13 cellular contexts compared by ENCODE assay signal in the genomic region with DNA sequence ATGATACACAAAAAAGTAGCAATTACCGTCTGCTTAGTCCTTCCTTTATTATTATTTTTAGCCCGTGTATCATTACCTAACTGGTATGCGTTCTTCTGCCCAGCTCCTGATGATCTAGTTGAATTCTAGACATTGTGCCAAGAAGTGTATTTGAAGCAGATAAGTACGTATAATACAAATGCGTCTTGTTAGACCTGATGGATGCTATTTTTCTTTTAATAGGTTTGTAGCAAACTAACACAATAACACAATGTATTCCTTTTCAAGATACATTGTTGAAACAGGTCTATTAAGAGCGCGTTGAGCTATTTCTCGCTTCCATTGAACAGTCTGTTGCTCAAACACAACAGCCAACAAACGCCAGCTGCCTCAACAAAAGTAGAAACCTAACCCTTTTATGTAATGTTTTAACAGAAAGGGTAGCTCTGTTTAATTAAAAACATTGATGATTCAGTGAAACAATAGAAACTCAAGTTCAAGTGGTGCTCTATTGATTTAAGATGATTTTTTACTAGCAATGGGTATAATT. TPM values are rescaled to one million over a fixed set of nuclear protein-coding genes. Genes with fewer than 3 reads are reported as not detected.
DNase-seq lines count a peak whose midpoint lies in the region; ATAC-seq and TF ChIP-seq lines count a peak whose summit lies in the region.
"Had no signal": no experiment of that assay in that cellular context is flagged by ENCODE, and none has a peak within 500 bp of the region (broad histone marks: within the 10 kb centered on the region; RNA-seq: fewer than 3 reads in every experiment).

No MANE protein-coding gene starts in this region.

- H2AFZ ChIP-seq in OCI-LY3 (ENCODE audit: low read depth, low read length) (no peak overlapping the region), SK-N-SH (ENCODE audit: low read depth) (no peak overlapping the region), smooth muscle cell (ENCODE audit: low read depth) (no peak overlapping the region)

- H4K20me1 ChIP-seq in OCI-LY3 (ENCODE audit: insufficient read depth, low read length) (no peaks in the 10 kb centered on the region), SK-N-SH (ENCODE audit: insufficient read depth) (no peaks in the 10 kb centered on the region), smooth muscle cell (ENCODE audit: low read depth) (peaks cover 7% of the 10 kb centered on the region)

- ATAC-seq in body of pancreas, result no peak

- TF ChIP-seq EP300 in SK-N-SH (IDR thresholded peaks at IDR 0.05; ENCODE audit: borderline replicate concordance in 1 of 2, low read depth in 1 of 2, low read length in 1 of 2), result no peak

- DNase-seq in A673 (ENCODE audit: low spot score) (peak; percentile 49), GM20000 (ENCODE audit: low spot score) (peak; percentile 15), SK-N-SH (no peak), body of pancreas (no peak), smooth muscle cell (lab: John Stamatoyannopoulos, UW; ENCODE audit: unreplicated experiment) (no peak)
- DNase-seq in activated CD8-positive, alpha-beta memory T cell treated with anti-CD3 and anti-CD28 coated beads for 24 hours, result no peak
- DNase-seq: hippocampal formation, midbrain had no signal

- H3K9ac ChIP-seq in OCI-LY3 (ENCODE audit: low read length) (no peak overlapping the region), SK-N-SH (no peak overlapping the region), smooth muscle cell (ENCODE audit: low read depth) (no peak overlapping the region)
- H3K9ac ChIP-seq: KMS-11 had no signal

- H3K4me2 ChIP-seq in OCI-LY3 (ENCODE audit: low read length) (peak overlapping the region; percentile 51), SK-N-SH (no peak overlapping the region), smooth muscle cell (no peak overlapping the region)
- H3K4me2 ChIP-seq: KMS-11 had no signal

- no peaks in the 10 kb centered on the region for H3K9me2 ChIP-seq in SK-N-SH

- H3F3A ChIP-seq in SK-N-SH (replicated peaks; ENCODE audit: insufficient read depth) (peaks cover 4% of the 10 kb centered on the region), smooth muscle cell (ENCODE audit: low read depth) (no peaks in the 10 kb centered on the region)

- intact Hi-C loops in A673 (cut with micrococcal nuclease; ENCODE audit: unreplicated experiment) (loop anchor here (10.0 kb wide), 1 partner anchor 89 kb away; a partner anchor contains a TSS), body of pancreas (cut with DNase I) (no loop called here)

- no peaks in the 10 kb centered on the region for H3K27me3 ChIP-seq in A673 (replicated peaks; ENCODE audit: insufficient read depth, low read depth, low read length, poor library complexity)
- H3K27me3 ChIP-seq in OCI-LY3 (ENCODE audit: low read depth, low read length), result peaks cover 33% of the 10 kb centered on the region
- H3K27me3 ChIP-seq in SK-N-SH (ENCODE audit: insufficient read depth), result peaks cover 90% of the 10 kb centered on the region
- H3K27me3 ChIP-seq in body of pancreas, result peaks cover 13 to 66% of the 10 kb centered on the region in 2 donors
- H3K27me3 ChIP-seq in smooth muscle cell (ENCODE audit: low read depth), result peaks cover 88% of the 10 kb centered on the region

- 18% methylated on average over 9 of the region's 9 CpGs for WGBS in SK-N-SH (ENCODE audit: low lambda C conversion rate)
- WGBS in body of pancreas, 2 donors, result 11 to 14% methylated on average over 9 of the region's 9 CpGs
- 17% methylated on average over 9 of the region's 9 CpGs for WGBS in smooth muscle cell (ENCODE audit: low lambda C conversion rate)

- H3K4me1 ChIP-seq in A673 (ENCODE audit: insufficient read depth, low read length, poor library complexity, severe bottlenecking) (peaks cover 46% of the 10 kb centered on the region), OCI-LY3 (ENCODE audit: low read length) (peaks cover 13% of the 10 kb centered on the region), SK-N-SH (ENCODE audit: control insufficient read depth in 1 of 2, insufficient read depth in 2 of 2, low read depth in 1 of 2, low read length in 1 of 2) (no peaks in the 10 kb centered on the region), body of pancreas (no peaks in the 10 kb centered on the region), smooth muscle cell (ENCODE audit: low read depth) (peaks cover 26% of the 10 kb centered on the region)

- BruUV-seq in A673 (replicated peaks; lab: Mats Ljungman, UMichigan), result no TSS peak

- CTCF ChIA-PET in A673 (lab: Charles Lee) (no interaction called here), SK-N-SH (lab: Yijun Ruan, JAX) (interaction anchor here (0.9 to 1.8 kb wide), 3 partner anchors 9 to 237 kb away, joined by 3 to 4 read pairs (median 3); no protein-coding TSS in a partner anchor)

- no peak for TF ChIP-seq POLR2A in body of pancreas (IDR thresholded peaks at IDR 0.05)

- H3K9me3 ChIP-seq in A673 (ENCODE audit: low read depth, low read length, poor library complexity, severe bottlenecking), result no peaks in the 10 kb centered on the region
- H3K9me3 ChIP-seq in OCI-LY3 (ENCODE audit: insufficient read depth, low read length), result no peaks in the 10 kb centered on the region
- H3K9me3 ChIP-seq in SK-N-SH, result no peaks in the 10 kb centered on the region
- H3K9me3 ChIP-seq in body of pancreas, result peaks cover 0 to 7% (median 2%) of the 10 kb centered on the region in 3 donors
- H3K9me3 ChIP-seq in smooth muscle cell (replicated peaks; ENCODE audit: low read depth), result no peaks in the 10 kb centered on the region

- H3K79me2 ChIP-seq in OCI-LY3 (ENCODE audit: low read length), result no peaks in the 10 kb centered on the region
- no peaks in the 10 kb centered on the region for H3K79me2 ChIP-seq in SK-N-SH (ENCODE audit: insufficient read depth)
- H3K79me2 ChIP-seq in smooth muscle cell (ENCODE audit: low read depth), result no peaks in the 10 kb centered on the region

- peak overlapping the region; percentile 48 for H3K4me3 ChIP-seq in A673 (ENCODE audit: low read depth, low read length, poor library complexity, severe bottlenecking)
- H3K4me3 ChIP-seq in OCI-LY3 (ENCODE audit: low read length), result peak overlapping the region; percentile 65
- H3K4me3 ChIP-seq in iPS-11a (ENCODE audit: low read depth, low read length), result peak overlapping the region; percentile 13
- H3K4me3 ChIP-seq in SK-N-SH (ENCODE audit: low read depth in 2 of 2, low read length in 1 of 2), result no peak overlapping the region
- no peak overlapping the region for H3K4me3 ChIP-seq in body of pancreas
- H3K4me3 ChIP-seq in smooth muscle cell, result no peak overlapping the region

- POLR2A ChIA-PET in A673 (lab: Charles Lee; ENCODE audit: low non-redundant PET) (interaction anchor here (0.7 kb wide), 1 partner anchor 36 kb away, joined by 4 read pairs; no protein-coding TSS in a partner anchor), SK-N-SH (lab: Yijun Ruan, JAX) (no interaction called here)

- no peaks in the 10 kb centered on the region for H3K36me3 ChIP-seq in A673 (ENCODE audit: insufficient read depth, low read length, poor library complexity, severe bottlenecking)
- H3K36me3 ChIP-seq in OCI-LY3 (replicated peaks; ENCODE audit: low read depth, low read length), result no peaks in the 10 kb centered on the region
- no peaks in the 10 kb centered on the region for H3K36me3 ChIP-seq in SK-N-SH (replicated peaks in 1 of 2; ENCODE audit: control insufficient read depth in 1 of 2, insufficient read depth in 2 of 2, low read length in 1 of 2)
- H3K36me3 ChIP-seq in body of pancreas (replicated peaks in 1 of 2; ENCODE audit: insufficient read depth in 1 of 2, low read depth in 2 of 2), result no peaks in the 10 kb centered on the region
- H3K36me3 ChIP-seq in smooth muscle cell (ENCODE audit: low read depth), result no peaks in the 10 kb centered on the region

- no peak for TF ChIP-seq RAD21 in SK-N-SH (IDR thresholded peaks at IDR 0.05; ENCODE audit: low read length)

- TF ChIP-seq CTCF in A673 (conservative IDR thresholded peaks at IDR 0.05; ENCODE audit: low read depth, low read length) (no peak), GM20000 (IDR thresholded peaks at IDR 0.05; ENCODE audit: extremely low read depth, missing control alignments) (no peak), OCI-LY3 (IDR thresholded peaks at IDR 0.05; ENCODE audit: low read depth, low read length) (no peak), SK-N-SH (IDR thresholded peaks at IDR 0.05) (no peak), body of pancreas (IDR thresholded peaks at IDR 0.05) (no peak), smooth muscle cell (IDR thresholded peaks at IDR 0.05; ENCODE audit: borderline replicate concordance, insufficient read depth, poor library complexity, severe bottlenecking) (no peak)

- H3K27ac ChIP-seq in A673 (ENCODE audit: low read depth, low read length, poor library complexity, severe bottlenecking) (peak overlapping the region; percentile 96), OCI-LY3 (ENCODE audit: low read length) (no peak overlapping the region), SK-N-SH (ENCODE audit: low read depth in 2 of 2, low read length in 1 of 2) (no peak overlapping the region), body of pancreas (no peak overlapping the region), smooth muscle cell (ENCODE audit: low read depth) (no peak overlapping the region)
- H3K27ac ChIP-seq: KMS-11 had no signal

TF ChIP-seq in SK-N-SH, 30 proteins besides CTCF, POLR2A, EP300 and RAD21 (continues in another document):
- TF ChIP-seq JUND (IDR thresholded peaks at IDR 0.05) (no peak), RFX5 (IDR thresholded peaks at IDR 0.05; ENCODE audit: low read length) (no peak)

RNA-seq across cellular contexts. Expression of a gene that starts 14.7 kb away (rescaled TPM):
- total RNA-seq in A673 (2021) (285 and 305 TPM in 2 replicates), body of pancreas (not detected), smooth muscle cell (not detected in 2 replicates)
- polyA plus RNA-seq in SK-N-SH (2012; rRNA removed) (not detected in 2 replicates), smooth muscle cell (not detected in 2 replicates)
- not detected in 2 replicates for polyA plus RNA-seq in SK-N-SH (2012; cell fraction: cytosol; rRNA removed)
- polyA plus RNA-seq in SK-N-SH (2012; cell fraction: nucleus; rRNA removed), result not detected in 2 replicates
- polyA plus RNA-seq: CD14-positive monocyte had no signal

RNA-seq across cellular contexts. Expression of a gene that starts 24.7 kb away (rescaled TPM):
- total RNA-seq in A673 (2021), result 23.4 and 25.2 TPM in 2 replicates
- not detected in 2 replicates for polyA plus RNA-seq in SK-N-SH (2012; rRNA removed)
- not detected in 2 replicates for polyA plus RNA-seq in SK-N-SH (2012; cell fraction: cytosol; rRNA removed)
- not detected in 2 replicates for polyA plus RNA-seq in SK-N-SH (2012; cell fraction: nucleus; rRNA removed)
- total RNA-seq in body of pancreas, result not detected
- not detected in 2 replicates for total RNA-seq in smooth muscle cell
- polyA plus RNA-seq in smooth muscle cell, result not detected in 2 replicates
- polyA plus RNA-seq: adipose tissue, CD14-positive monocyte had no signal

Comparison
In these comparisons a context has a peak if more than half of its experiments do, and no peak if none do; other contexts are left out.
1. DNase-seq: peak in A673 (single experiment) and GM20000 (single experiment); none in activated CD8-positive, alpha-beta memory T cell treated with anti-CD3 and anti-CD28 coated beads for 24 hours (single experiment), SK-N-SH (single experiment), body of pancreas (0 of 4) and smooth muscle cell (single experiment).
2. H3K4me3 ChIP-seq: peak in A673 (single experiment), OCI-LY3 (single experiment) and iPS-11a (single experiment); none in SK-N-SH (0 of 2), body of pancreas (0 of 2) and smooth muscle cell (single experiment).
3. RNA of a gene that starts 14.7 kb away (total RNA-seq): 285 to 305 TPM in A673; not detected in body of pancreas and not detected in smooth muscle cell; every median in the first group is over 100 times any median in the second.
4. RNA of a gene that starts 24.7 kb away (total RNA-seq): 23.4 to 25.2 TPM in A673; not detected in body of pancreas and not detected in smooth muscle cell; every median in the first group is over 10 times any median in the second.